9 cellular contexts compared by ENCODE assay signal in the genomic region with DNA sequence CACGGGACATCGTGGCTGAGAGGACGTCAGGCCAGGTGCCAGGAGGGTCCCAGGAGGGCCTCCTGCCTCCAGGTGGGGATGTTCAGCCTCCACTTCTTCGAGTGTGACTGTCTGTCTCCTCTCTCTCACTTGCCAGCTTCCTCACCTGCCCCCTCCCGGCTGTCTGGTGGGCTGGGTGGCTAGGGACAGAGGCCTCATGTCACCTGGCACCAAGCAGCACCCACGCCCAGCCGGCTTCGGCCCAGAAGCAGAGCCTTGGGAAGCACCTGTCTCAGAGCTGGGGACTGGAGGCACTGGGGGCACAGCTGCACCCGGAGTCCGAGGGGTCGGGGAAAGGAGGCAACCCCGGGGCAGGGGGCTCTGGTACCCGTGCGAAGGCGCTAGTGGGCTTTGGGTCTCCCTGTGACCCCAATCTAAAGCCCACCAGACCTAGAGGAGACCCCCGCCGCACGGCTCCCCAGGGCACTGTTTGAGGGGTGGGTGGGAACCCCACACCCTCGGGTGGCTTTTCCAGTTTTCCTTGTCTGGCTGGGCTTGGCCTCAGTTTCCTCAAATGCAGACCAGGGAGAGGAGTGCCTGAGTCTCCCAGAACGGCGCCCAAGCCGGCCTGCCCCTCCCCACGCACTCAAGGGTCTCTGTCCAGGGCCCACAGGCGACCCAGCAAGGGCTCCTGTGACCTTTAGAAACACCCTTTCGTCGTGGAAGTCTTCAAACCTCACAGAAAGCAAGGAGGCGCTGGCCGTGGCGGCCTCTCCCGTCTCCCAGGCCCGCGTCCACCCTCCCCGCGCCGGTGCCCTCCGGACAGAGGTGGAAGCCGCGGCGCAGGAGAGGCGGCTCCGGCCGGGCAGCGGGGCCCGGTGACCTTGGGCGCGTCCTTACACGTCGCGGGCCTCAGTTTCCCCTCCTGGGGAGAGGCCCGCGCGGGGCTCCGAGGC. TPM values are rescaled to one million over a fixed set of nuclear protein-coding genes. Genes with fewer than 3 reads are reported as not detected.
DNase-seq lines count a peak whose midpoint lies in the region; ATAC-seq, FAIRE-seq and TF ChIP-seq lines count a peak whose summit lies in the region.
"Had no signal": no experiment of that assay in that cellular context is flagged by ENCODE, and none has a peak within 500 bp of the region (broad histone marks: within the 10 kb centered on the region; RNA-seq: fewer than 3 reads in every experiment).

No MANE protein-coding gene starts in this region.

- no peak for FAIRE-seq in GM12891 (lab: Jason Lieb, UNC)
- FAIRE-seq: islet of Langerhans had no signal

- H3K27ac Mint-ChIP-seq in dendritic cell treated with granulocyte-macrophage colony-stimulating factor and Interleukin-4, amounts not matched to agents 40 ng/mL and 50 ng/mL, for 4 days: no peak overlapping the region
- no peak overlapping the region for H3K27ac Mint-ChIP-seq in stimulated activated memory B cell treated with anti-CD40 and anti-IgM and Interleukin-4, amounts not matched to agents 10 μg/mL and 1 μg/mL and 100 μg/mL, for 72 hours

- H3K36me3 Mint-ChIP-seq in dendritic cell treated with granulocyte-macrophage colony-stimulating factor and Interleukin-4, amounts not matched to agents 40 ng/mL and 50 ng/mL, for 4 days (ENCODE audit: low read depth): no peaks in the 10 kb centered on the region
- H3K36me3 Mint-ChIP-seq in stimulated activated memory B cell treated with anti-CD40 and anti-IgM and Interleukin-4, amounts not matched to agents 10 μg/mL and 1 μg/mL and 100 μg/mL, for 72 hours: peaks cover 1% of the 10 kb centered on the region

- peak; percentile 41 for DNase-seq in activated T-cell treated with anti-CD3 and anti-CD28 coated beads, Interleukin-2, amount 50 U/mL, for 1 hour
- DNase-seq in activated T-cell treated with anti-CD3 and anti-CD28 coated beads for 4 hours (no peak), NCI-H345 (lab: John Stamatoyannopoulos, UW) (peak; percentile 80), NCI-H1694 treated with DMSO at 0.1 percent for 48 hours (lab: John Stamatoyannopoulos, UW) (no peak), GM12891 (ENCODE audit: insufficient read length, low spot score) (no peak)

- TF ChIP-seq POLR2A in GM12891 (IDR thresholded peaks at IDR 0.05; ENCODE audit: low read depth, low read length): no peak

- intact Hi-C loops in dendritic cell treated with granulocyte-macrophage colony-stimulating factor and Interleukin-4, amounts not matched to agents 40 ng/mL and 50 ng/mL, for 4 days (cut with micrococcal nuclease): loop anchor here (5.0 kb wide), 1 partner anchor 143 kb away; no protein-coding TSS in a partner anchor

- no peaks in the 10 kb centered on the region for H3K9me3 Mint-ChIP-seq in dendritic cell treated with granulocyte-macrophage colony-stimulating factor and Interleukin-4, amounts not matched to agents 40 ng/mL and 50 ng/mL, for 4 days
- H3K9me3 Mint-ChIP-seq in stimulated activated memory B cell treated with anti-CD40 and anti-IgM and Interleukin-4, amounts not matched to agents 10 μg/mL and 1 μg/mL and 100 μg/mL, for 72 hours: no peaks in the 10 kb centered on the region

- ATAC-seq in stimulated activated memory B cell treated with anti-CD40 and anti-IgM and Interleukin-4, amounts not matched to agents 10 μg/mL and 1 μg/mL and 100 μg/mL, for 72 hours: peak; percentile 2
- no peak for ATAC-seq in GM21381 (IDR thresholded peaks at IDR 0.05; ENCODE audit: unreplicated experiment)

- peaks cover 79% of the 10 kb centered on the region for H3K27me3 Mint-ChIP-seq in dendritic cell treated with granulocyte-macrophage colony-stimulating factor and Interleukin-4, amounts not matched to agents 40 ng/mL and 50 ng/mL, for 4 days
- H3K27me3 Mint-ChIP-seq in stimulated activated memory B cell treated with anti-CD40 and anti-IgM and Interleukin-4, amounts not matched to agents 10 μg/mL and 1 μg/mL and 100 μg/mL, for 72 hours: peaks cover 62% of the 10 kb centered on the region

- H3K4me1 Mint-ChIP-seq in dendritic cell treated with granulocyte-macrophage colony-stimulating factor and Interleukin-4, amounts not matched to agents 40 ng/mL and 50 ng/mL, for 4 days (ENCODE audit: low read depth): peaks cover 7% of the 10 kb centered on the region
- peaks cover 16% of the 10 kb centered on the region for H3K4me1 Mint-ChIP-seq in stimulated activated memory B cell treated with anti-CD40 and anti-IgM and Interleukin-4, amounts not matched to agents 10 μg/mL and 1 μg/mL and 100 μg/mL, for 72 hours

- peak overlapping the region; percentile 23 for H3K4me3 Mint-ChIP-seq in dendritic cell treated with granulocyte-macrophage colony-stimulating factor and Interleukin-4, amounts not matched to agents 40 ng/mL and 50 ng/mL, for 4 days
- peak overlapping the region; percentile 7 for H3K4me3 Mint-ChIP-seq in stimulated activated memory B cell treated with anti-CD40 and anti-IgM and Interleukin-4, amounts not matched to agents 10 μg/mL and 1 μg/mL and 100 μg/mL, for 72 hours

TF ChIP-seq in GM12891, 5 proteins besides CTCF, POLR2A, EP300 and RAD21:
- TF ChIP-seq PAX5 (IDR thresholded peaks at IDR 0.05; ENCODE audit: insufficient read depth, low read length, severe bottlenecking) (no peak), POLR2AphosphoS5 (IDR thresholded peaks at IDR 0.05; ENCODE audit: low read depth, low read length) (no peak), SPI1 (IDR thresholded peaks at IDR 0.05; ENCODE audit: low read depth, low read length) (no peak), POU2F2 (IDR thresholded peaks at IDR 0.05; ENCODE audit: low read depth, low read length) (no peak), TAF1 (IDR thresholded peaks at IDR 0.05; ENCODE audit: low read depth, low read length) (no peak)

RNA-seq across cellular contexts. Expression of gene HCN2, which starts 0.7 kb away (rescaled TPM):
- polyA plus RNA-seq in GM12891 (2012; ENCODE audit: low read depth, missing spikeins): 0.80 TPM

RNA-seq across cellular contexts. Expression of gene BSG, which starts 16.6 kb away (rescaled TPM):
- polyA plus RNA-seq in GM12891 (2012; ENCODE audit: low read depth, missing spikeins): 184 TPM

RNA-seq across cellular contexts. Expression of gene POLRMT, which starts 44.3 kb away (rescaled TPM):
- 33.5 TPM for polyA plus RNA-seq in GM12891 (2012; ENCODE audit: low read depth, missing spikeins)

RNA-seq across cellular contexts. Expression of gene GZMM, which starts 45.2 kb away (rescaled TPM):
- polyA plus RNA-seq in GM12891 (2012; ENCODE audit: low read depth, missing spikeins): 0.42 TPM

RNA-seq across cellular contexts. Expression of gene FGF22, which starts 50.7 kb away (rescaled TPM):
- 0.09 TPM for polyA plus RNA-seq in GM12891 (2012; ENCODE audit: low read depth, missing spikeins)

Comparison
In these comparisons a context has a peak if more than half of its experiments do, and no peak if none do; other contexts are left out.
1. DNase-seq: peak in activated T-cell treated with anti-CD3 and anti-CD28 coated beads, Interleukin-2, amount 50 U/mL, for 1 hour (single experiment) and NCI-H345 (single experiment); none in activated T-cell treated with anti-CD3 and anti-CD28 coated beads for 4 hours (single experiment), NCI-H1694 treated with DMSO at 0.1 percent for 48 hours (single experiment) and GM12891 (single experiment).